1 cellular context compared by ENCODE assay signal in the genomic region with DNA sequence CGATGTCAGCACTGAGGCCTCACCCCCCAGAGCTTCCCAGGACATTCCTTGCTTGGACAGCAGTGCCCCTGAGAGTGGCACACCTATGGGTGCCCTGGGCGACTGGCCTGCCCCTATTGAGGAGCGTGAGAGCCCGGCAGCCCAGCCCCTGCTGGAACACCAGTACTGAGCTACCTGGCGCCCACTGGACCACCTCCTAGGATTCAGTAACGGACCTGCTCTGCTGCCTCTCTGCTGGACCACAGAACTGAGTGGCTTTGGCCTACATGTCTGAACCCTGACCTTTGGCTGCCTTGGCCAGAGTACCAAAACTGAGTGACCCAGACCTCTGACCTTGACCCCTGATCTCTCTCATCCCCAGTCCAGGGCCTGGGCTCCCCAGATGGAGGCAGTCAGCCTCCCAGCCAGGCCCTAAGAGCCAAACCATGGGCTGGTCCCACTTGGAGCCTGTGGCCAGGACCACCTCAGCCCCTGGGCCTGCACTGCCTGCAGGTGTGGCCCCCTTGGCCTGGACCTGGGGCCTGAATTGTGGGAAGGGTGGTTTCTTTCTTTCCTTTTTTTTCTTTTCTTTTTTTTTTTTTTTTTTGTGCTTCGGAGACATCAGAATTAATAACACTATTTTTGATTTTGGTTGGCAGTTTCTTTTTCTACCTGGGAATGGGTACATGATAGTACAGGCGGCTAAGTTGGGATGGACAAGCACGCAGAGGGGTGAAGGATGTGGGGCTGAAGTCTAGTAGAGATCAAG.
TF ChIP-seq lines count a peak whose summit lies in the region.

No MANE protein-coding gene starts in this region.

TF ChIP-seq in liver, 16 proteins besides CTCF, POLR2A, EP300 and RAD21 (continued from another document):
- TF ChIP-seq, protein P1, sequence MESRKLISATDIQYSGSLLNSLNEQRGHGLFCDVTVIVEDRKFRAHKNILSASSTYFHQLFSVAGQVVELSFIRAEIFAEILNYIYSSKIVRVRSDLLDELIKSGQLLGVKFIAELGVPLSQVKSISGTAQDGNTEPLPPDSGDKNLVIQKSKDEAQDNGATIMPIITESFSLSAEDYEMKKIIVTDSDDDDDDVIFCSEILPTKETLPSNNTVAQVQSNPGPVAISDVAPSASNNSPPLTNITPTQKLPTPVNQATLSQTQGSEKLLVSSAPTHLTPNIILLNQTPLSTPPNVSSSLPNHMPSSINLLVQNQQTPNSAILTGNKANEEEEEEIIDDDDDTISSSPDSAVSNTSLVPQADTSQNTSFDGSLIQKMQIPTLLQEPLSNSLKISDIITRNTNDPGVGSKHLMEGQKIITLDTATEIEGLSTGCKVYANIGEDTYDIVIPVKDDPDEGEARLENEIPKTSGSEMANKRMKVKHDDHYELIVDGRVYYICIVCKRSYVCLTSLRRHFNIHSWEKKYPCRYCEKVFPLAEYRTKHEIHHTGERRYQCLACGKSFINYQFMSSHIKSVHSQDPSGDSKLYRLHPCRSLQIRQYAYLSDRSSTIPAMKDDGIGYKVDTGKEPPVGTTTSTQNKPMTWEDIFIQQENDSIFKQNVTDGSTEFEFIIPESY (IDR thresholded peaks at IDR 0.05): no peak
- peak; percentile 52 to 70 for TF ChIP-seq RXRA (IDR thresholded peaks at IDR 0.05)
